8 cellular contexts compared by ENCODE assay signal in genomic region chr4:126604273-126604867, GRCh38.
DNase-seq lines count a peak whose midpoint lies in the region; ATAC-seq and TF ChIP-seq lines count a peak whose summit lies in the region.

No MANE protein-coding gene starts in this region.

- H3K79me2 ChIP-seq in mesendoderm (ENCODE audit: control insufficient read depth, insufficient read depth, low read length) = no peaks in the 10 kb centered on the region

- no peak overlapping the region for H4K5ac ChIP-seq in mesendoderm (ENCODE audit: low read length)

- no peaks in the 10 kb centered on the region for H3K27me3 Mint-ChIP-seq in chondrocyte (ENCODE audit: low read depth)
- no peaks in the 10 kb centered on the region for H3K27me3 Mint-ChIP-seq in activated T-helper 17 cell treated with anti-CD3 and anti-CD28 coated beads, Interleukin-2, amount 50 U/mL, for 72 hours

- no peak overlapping the region for H3K4me3 Mint-ChIP-seq in chondrocyte (ENCODE audit: unreplicated experiment)
- no peak overlapping the region for H3K4me3 Mint-ChIP-seq in activated T-helper 17 cell treated with anti-CD3 and anti-CD28 coated beads, Interleukin-2, amount 50 U/mL, for 72 hours

- H3K4me1 ChIP-seq in mesendoderm (ENCODE audit: control insufficient read depth, low read depth, low read length) = no peaks in the 10 kb centered on the region

- no peaks in the 10 kb centered on the region for H3K36me3 Mint-ChIP-seq in chondrocyte (ENCODE audit: low read depth)
- no peaks in the 10 kb centered on the region for H3K36me3 Mint-ChIP-seq in activated T-helper 17 cell treated with anti-CD3 and anti-CD28 coated beads, Interleukin-2, amount 50 U/mL, for 72 hours (ENCODE audit: low read depth)

- H3K27ac Mint-ChIP-seq in chondrocyte (ENCODE audit: unreplicated experiment) = no peak overlapping the region
- H3K27ac Mint-ChIP-seq in activated T-helper 17 cell treated with anti-CD3 and anti-CD28 coated beads, Interleukin-2, amount 50 U/mL, for 72 hours = no peak overlapping the region

- DNase-seq in AG20443 (ENCODE audit: low spot score) (peak; percentile 67), NCI-H2171 (lab: John Stamatoyannopoulos, UW) (peak; percentile 8), chondrocyte (ENCODE audit: low spot score) (no peak), mesendoderm (peak; percentile 52), NCI-H1930 (lab: John Stamatoyannopoulos, UW) (no peak), left colon (no peak)

- H3K18ac ChIP-seq in mesendoderm (ENCODE audit: low read length) = no peak overlapping the region

- no peak overlapping the region for H3K56ac ChIP-seq in mesendoderm (ENCODE audit: low read length)

- no peak overlapping the region for H3K4ac ChIP-seq in mesendoderm (ENCODE audit: low read depth, low read length)

- H2BK120ac ChIP-seq in mesendoderm (ENCODE audit: low read depth, low read length) = no peak overlapping the region

- H3K36me3 ChIP-seq in mesendoderm (ENCODE audit: control insufficient read depth, insufficient read depth, low read length) = no peaks in the 10 kb centered on the region

- whole genome bisulfite sequencing in mesendoderm (ENCODE audit: extremely low coverage, insufficient coverage, low lambda C conversion rate) = no CpG with 5 or more reads among the region's 3 CpGs

- no peak overlapping the region for H3K4me3 ChIP-seq in mesendoderm (ENCODE audit: low read length)

- H3K23ac ChIP-seq in mesendoderm (ENCODE audit: low read length) = no peak overlapping the region

- intact Hi-C loops in left colon (cut with DNase I, micrococcal nuclease) = loop anchor here in 1 of 2 donors (10.0 kb wide), 1 partner anchor 1290 kb away; the partner anchor contains the start of gene FAT4

- H3K4me2 ChIP-seq in mesendoderm (ENCODE audit: low read length) = no peak overlapping the region

- H3K4me1 Mint-ChIP-seq in chondrocyte (ENCODE audit: low read depth) = peaks cover 8% of the 10 kb centered on the region
- no peaks in the 10 kb centered on the region for H3K4me1 Mint-ChIP-seq in activated T-helper 17 cell treated with anti-CD3 and anti-CD28 coated beads, Interleukin-2, amount 50 U/mL, for 72 hours

- no peak overlapping the region for H3K27ac ChIP-seq in mesendoderm (ENCODE audit: low read depth, low read length)

- no peak overlapping the region for H2BK5ac ChIP-seq in mesendoderm (ENCODE audit: low read length)

- H3K79me1 ChIP-seq in mesendoderm (ENCODE audit: low read length) = no peaks in the 10 kb centered on the region

- H2BK15ac ChIP-seq in mesendoderm (replicated peaks; ENCODE audit: low read depth) = no peak overlapping the region

- no peak overlapping the region for H3K9ac ChIP-seq in mesendoderm (ENCODE audit: low read length)

- H3K9me3 Mint-ChIP-seq in chondrocyte (ENCODE audit: low read depth) = no peaks in the 10 kb centered on the region
- no peaks in the 10 kb centered on the region for H3K9me3 Mint-ChIP-seq in activated T-helper 17 cell treated with anti-CD3 and anti-CD28 coated beads, Interleukin-2, amount 50 U/mL, for 72 hours

- H2AK5ac ChIP-seq in mesendoderm (ENCODE audit: low read length) = no peak overlapping the region

- no peaks in the 10 kb centered on the region for H3K27me3 ChIP-seq in mesendoderm (ENCODE audit: insufficient read depth, low read length, poor library complexity)

- TF ChIP-seq CTCF in chondrocyte (IDR thresholded peaks at IDR 0.05) = peak; percentile 95

- ATAC-seq in GM21390 (IDR thresholded peaks at IDR 0.05; ENCODE audit: unreplicated experiment) (peak; percentile 56), left colon (no peak)
- no peak for ATAC-seq in activated T-helper 17 cell treated with anti-CD3 and anti-CD28 coated beads, Interleukin-2, amount 50 U/mL, for 72 hours (replicated peaks)

- H4K8ac ChIP-seq in mesendoderm (ENCODE audit: low read depth, low read length) = no peak overlapping the region

Comparison
In these comparisons a context has a peak if more than half of its experiments do, and no peak if none do; other contexts are left out.
1. DNase-seq: peak in AG20443 (single experiment), NCI-H2171 (single experiment) and mesendoderm (single experiment); none in chondrocyte (single experiment), NCI-H1930 (0 of 2) and left colon (0 of 2).